35 cellular contexts compared by ENCODE assay signal in genomic region chrX:12919620-12920019, GRCh38. TPM values are rescaled to one million over a fixed set of nuclear protein-coding genes. Genes with fewer than 3 reads are reported as not detected.
"Had no signal": no experiment of that assay in that cellular context is flagged by ENCODE, and none has a peak within 500 bp of the region (broad histone marks: within the 10 kb centered on the region; RNA-seq: fewer than 3 reads in every experiment).

No MANE protein-coding gene starts in this region.

- H3K4me1 Mint-ChIP-seq: mesothelial cell of epicardium; nephron progenitor cell; stimulated activated effector memory CD8-positive, alpha-beta T cell treated with anti-CD3 and anti-CD28 coated beads, Interleukin-12 subunit alpha, Interleukin-12 subunit beta, amount 100 ng/mL, for 72 hours had no signal

- DNase-seq: dermis blood vessel endothelial cell; effector memory CD4-positive, alpha-beta T cell; glutamatergic neuron; heart right ventricle; hippocampal formation; left cardiac atrium; left lung; mesenchymal stem cell; mucosa of descending colon; naive B cell; nephron progenitor cell; occipital lobe; ovary; posterior cingulate gyrus; psoas muscle; right cardiac atrium; sigmoid colon; stimulated activated CD4-positive, alpha-beta T cell treated with anti-CD3 and anti-CD28 coated beads, Interleukin-2, amount 100 ng/mL, for 24 hours; stimulated activated CD4-positive, alpha-beta T cell treated with anti-CD3 and anti-CD28 coated beads, Interleukin-4, amount 100 ng/mL, for 24 hours; stimulated activated naive CD4-positive, alpha-beta T cell treated with Interleukin-2 at 50 U/mL for 16 hours; stomach; tibial artery had no signal

- H3K4me3 Mint-ChIP-seq: mesothelial cell of epicardium, naive B cell, nephron progenitor cell, type B pancreatic cell had no signal

- FAIRE-seq: endothelial cell of umbilical vein, islet of Langerhans had no signal

- H3K27ac ChIP-seq: coronary artery, esophagus muscularis mucosa, foreskin keratinocyte, heart right ventricle, left lung, ovary, psoas muscle, sigmoid colon, stomach, tibial artery had no signal

- H3K27me3 ChIP-seq: esophagus muscularis mucosa, foreskin keratinocyte, left lung, ovary, sigmoid colon, tibial artery had no signal

- H3K27ac Mint-ChIP-seq: mesothelial cell of epicardium; naive B cell; nephron progenitor cell; stimulated activated effector memory CD8-positive, alpha-beta T cell treated with anti-CD3 and anti-CD28 coated beads, Interleukin-12 subunit alpha, Interleukin-12 subunit beta, amount 100 ng/mL, for 72 hours; type B pancreatic cell had no signal

- H3K4me3 ChIP-seq: coronary artery, esophagus muscularis mucosa, heart right ventricle, left lung, mucosa of descending colon, ovary, psoas muscle, sigmoid colon, stomach, tibial artery had no signal

- H3K36me3 Mint-ChIP-seq: mesothelial cell of epicardium; naive B cell; stimulated activated effector memory CD8-positive, alpha-beta T cell treated with anti-CD3 and anti-CD28 coated beads, Interleukin-12 subunit alpha, Interleukin-12 subunit beta, amount 100 ng/mL, for 72 hours; type B pancreatic cell had no signal

- H3K36me3 ChIP-seq: esophagus muscularis mucosa, heart right ventricle, left lung, ovary, sigmoid colon, stomach, tibial artery had no signal

- H3K9me3 ChIP-seq: esophagus muscularis mucosa, heart right ventricle, left lung, mucosa of descending colon, ovary, psoas muscle, sigmoid colon, stomach, tibial artery had no signal

- ATAC-seq: foreskin keratinocyte, heart right ventricle, left cardiac atrium, left lung, mucosa of descending colon, psoas muscle, right cardiac atrium had no signal

- H3K27me3 Mint-ChIP-seq: type B pancreatic cell had no signal

- H3K9me3 Mint-ChIP-seq: stimulated activated effector memory CD8-positive, alpha-beta T cell treated with anti-CD3 and anti-CD28 coated beads, Interleukin-12 subunit alpha, Interleukin-12 subunit beta, amount 100 ng/mL, for 72 hours had no signal

- H3K4me1 ChIP-seq: esophagus muscularis mucosa, foreskin keratinocyte, heart right ventricle, left lung, psoas muscle, sigmoid colon, stomach, tibial artery had no signal

RNA-seq across cellular contexts. Expression of gene TLR8, which starts 13.2 kb away (rescaled TPM):
- total RNA-seq: dermis blood vessel endothelial cell, endothelial cell of umbilical vein, epithelial cell of proximal tubule, fibroblast of lung, foreskin keratinocyte, kidney epithelial cell, lung microvascular endothelial cell, mesothelial cell of epicardium, renal cortical epithelial cell had no signal
- polyA plus RNA-seq: endothelial cell of umbilical vein, fibroblast of lung, foreskin keratinocyte had no signal

RNA-seq across cellular contexts. Expression of gene TLR7, which starts 52.7 kb away (rescaled TPM):
- total RNA-seq: dermis blood vessel endothelial cell, endothelial cell of umbilical vein, epithelial cell of proximal tubule, fibroblast of lung, foreskin keratinocyte, kidney epithelial cell, lung microvascular endothelial cell, renal cortical epithelial cell had no signal
- polyA plus RNA-seq: endothelial cell of umbilical vein, fibroblast of lung, foreskin keratinocyte had no signal
